ENCODE assay signal across 8 cellular contexts in genomic region chr1:51535006-51535592, GRCh38. TPM values are rescaled to one million over a fixed set of nuclear protein-coding genes. Genes with fewer than 3 reads are reported as not detected.
A peak's percentile ranks its signal among the peaks of the same experiment; 100 is the strongest.
DNase-seq lines count a peak whose midpoint lies in the region; ATAC-seq, FAIRE-seq and TF ChIP-seq lines count a peak whose summit lies in the region.

No MANE protein-coding gene starts in this region.

- H3K27ac ChIP-seq in lower lobe of right lung: no peak overlapping the region
- H3K27ac ChIP-seq in tibial nerve: peak overlapping the region; percentile 36 to 84 (median 66)

- TF ChIP-seq EP300 in tibial nerve (IDR thresholded peaks at IDR 0.05): peak in 1 of 2 donors; percentile 71

- peak; percentile 15 for FAIRE-seq in TTC549 (lab: Jason Lieb, UNC)

- H3K9me3 ChIP-seq in lower lobe of right lung: no peaks in the 10 kb centered on the region
- peaks cover 0 to 4% (median 0%) of the 10 kb centered on the region in 4 donors for H3K9me3 ChIP-seq in tibial nerve

- ATAC-seq in lower lobe of right lung (peak in 1 of 2 donors; percentile 52), GM21619 (IDR thresholded peaks at IDR 0.05; ENCODE audit: unreplicated experiment) (no peak)

- H3K4me1 ChIP-seq in lower lobe of right lung: no peaks in the 10 kb centered on the region
- peaks cover 0 to 19% (median 2%) of the 10 kb centered on the region in 4 donors for H3K4me1 ChIP-seq in tibial nerve

- no peak for TF ChIP-seq POLR2A in tibial nerve (IDR thresholded peaks at IDR 0.05)

- H3K27me3 ChIP-seq in lower lobe of right lung (ENCODE audit: low read depth) (no peaks in the 10 kb centered on the region), tibial nerve (no peaks in the 10 kb centered on the region)

- H3K4me3 ChIP-seq in lower lobe of right lung: no peak overlapping the region
- H3K4me3 ChIP-seq in tibial nerve: no peak overlapping the region

- WGBS in tibial nerve, 2 donors: 6 to 7% methylated on average over 3 of the region's 3 CpGs

- TF ChIP-seq CTCF in lower lobe of right lung (IDR thresholded peaks at IDR 0.05) (peak; percentile 62), tibial nerve (IDR thresholded peaks at IDR 0.05) (peak; percentile 70 to 83 (median 76))

- H3K36me3 ChIP-seq in lower lobe of right lung (no peaks in the 10 kb centered on the region), tibial nerve (no peaks in the 10 kb centered on the region)

- peak; percentile 42 for DNase-seq in activated gamma-delta T cell treated with Interleukin-2 at 50 U/mL for 16 hours
- no peak for DNase-seq in activated gamma-delta T cell (lab: John Stamatoyannopoulos, UW)
- peak; percentile 74 for DNase-seq in LHCN-M2 (ENCODE audit: low read depth)
- peak; percentile 60 to 79 for DNase-seq in dermis microvascular lymphatic vessel endothelial cell (ENCODE audit: low read depth in 2 of 2)
- no peak for DNase-seq in lower lobe of right lung
- DNase-seq in tibial nerve (ENCODE audit: low spot score in 2 of 2): peak; percentile 52 to 82

- intact Hi-C loops in lower lobe of right lung (cut with DNase I): no loop called here

RNA-seq across cellular contexts. Expression of gene EPS15, which starts 16.0 kb away (rescaled TPM):
- total RNA-seq in LHCN-M2 (2014; rRNA removed) (22.8 and 27.5 TPM in 2 replicates), dermis microvascular lymphatic vessel endothelial cell (69.1 and 87.0 TPM in 2 replicates), lower lobe of right lung (90.2 TPM), tibial nerve (100 to 1,000 TPM in 3 of 4 donors, 10 to 100 TPM in 1; 94.8 to 133 (median 125) TPM)
- 11.8 TPM for polyA plus RNA-seq in LHCN-M2 (2012)

Comparison
In these comparisons a context has a peak if more than half of its experiments do, and no peak if none do; other contexts are left out.
1. DNase-seq: peak in activated gamma-delta T cell treated with Interleukin-2 at 50 U/mL for 16 hours (single experiment), LHCN-M2 (single experiment), dermis microvascular lymphatic vessel endothelial cell (2 of 2) and tibial nerve (2 of 2); none in activated gamma-delta T cell (single experiment) and lower lobe of right lung (single experiment).